21 cellular contexts compared by ENCODE assay signal in the genomic region with DNA sequence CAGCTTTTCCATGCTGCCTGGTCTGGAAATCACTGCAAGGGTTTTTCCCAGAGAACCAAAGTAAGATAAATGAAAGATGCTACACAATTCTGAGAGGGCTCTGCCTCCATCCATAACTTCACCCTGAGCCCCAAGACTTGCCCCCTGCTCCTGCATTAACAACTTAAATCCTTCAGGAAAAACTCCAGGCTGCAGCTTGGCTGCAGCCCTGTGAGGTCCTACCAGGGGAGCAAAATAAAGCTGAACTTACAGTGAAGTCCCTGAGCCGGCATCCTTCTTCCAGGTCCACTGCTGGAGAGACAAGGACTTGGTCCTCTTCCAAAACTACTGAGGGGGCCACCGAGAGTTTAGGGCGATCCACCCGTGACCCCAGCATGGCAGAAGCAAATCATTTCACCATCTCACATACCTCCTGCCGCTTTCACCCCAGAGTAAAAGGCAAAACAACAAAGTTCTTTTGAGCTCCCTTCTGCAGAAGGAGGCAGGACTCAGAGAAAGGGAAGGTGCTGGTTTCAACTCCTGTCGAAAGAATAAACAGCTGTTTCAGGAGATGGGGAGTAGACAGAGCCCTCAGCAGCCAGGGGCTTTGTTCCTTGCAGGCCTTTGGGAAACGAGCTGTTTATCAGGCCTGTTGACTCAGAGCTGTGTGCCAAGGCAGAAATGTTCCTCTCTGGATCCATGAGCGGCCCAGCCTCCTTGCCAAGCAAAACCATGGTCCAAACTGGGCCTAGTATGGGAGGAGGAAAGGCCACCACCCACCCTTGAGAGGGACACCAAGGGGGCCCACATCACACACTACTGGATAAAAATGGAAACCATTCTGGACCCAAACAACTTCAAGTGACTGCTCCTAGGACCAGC. TPM values are rescaled to one million over a fixed set of nuclear protein-coding genes. Genes with fewer than 3 reads are reported as not detected.
DNase-seq lines count a peak whose midpoint lies in the region; ATAC-seq and TF ChIP-seq lines count a peak whose summit lies in the region.
"Had no signal": no experiment of that assay in that cellular context is flagged by ENCODE, and none has a peak within 500 bp of the region (broad histone marks: within the 10 kb centered on the region; RNA-seq: fewer than 3 reads in every experiment).

No MANE protein-coding gene starts in this region.

- no peak overlapping the region for H3K9ac ChIP-seq in rectal smooth muscle tissue (ENCODE audit: low read length)

- H3K36me3 ChIP-seq in HEK293 (ENCODE audit: control insufficient read depth in 2 of 2, insufficient read depth in 1 of 2, low read length in 2 of 2), result no peaks in the 10 kb centered on the region
- H3K36me3 ChIP-seq in right atrium auricular region, result no peaks in the 10 kb centered on the region
- no peaks in the 10 kb centered on the region for H3K36me3 ChIP-seq in rectal smooth muscle tissue (ENCODE audit: control insufficient read depth, insufficient read depth, low read length)

- no peaks in the 10 kb centered on the region for H3K4me1 Mint-ChIP-seq in activated naive CD4-positive, alpha-beta T cell treated with anti-CD3 and anti-CD28 coated beads, Interleukin-2, amount 10 ng/mL, durations not matched to agents 7 days and 5 days
- H3K4me1 Mint-ChIP-seq in natural killer cell treated with Interleukin-12 subunit alpha and Interleukin-12 subunit beta and Interleukin-15 and Interleukin-18, amount 100 ng/mL, for 72 hours (ENCODE audit: low read depth in 2 of 2), result no peaks in the 10 kb centered on the region
- H3K4me1 Mint-ChIP-seq: activated CD8-positive, alpha-beta memory T cell treated with anti-CD3 and anti-CD28 coated beads, Interleukin-2, amount 10 ng/mL, durations not matched to agents 7 days and 5 days had no signal

- H3K27me3 ChIP-seq in right atrium auricular region (no peaks in the 10 kb centered on the region), rectal smooth muscle tissue (ENCODE audit: control insufficient read depth, insufficient read depth, low read length) (no peaks in the 10 kb centered on the region)
- H3K27me3 ChIP-seq: dorsolateral prefrontal cortex had no signal

- H3K9me3 ChIP-seq in HEK293 (ENCODE audit: control insufficient read depth, insufficient read depth, low read depth, low read length), result no peaks in the 10 kb centered on the region
- H3K9me3 ChIP-seq in right atrium auricular region, result no peaks in the 10 kb centered on the region

- H3K36me3 Mint-ChIP-seq in activated naive CD4-positive, alpha-beta T cell treated with anti-CD3 and anti-CD28 coated beads, Interleukin-2, amount 10 ng/mL, durations not matched to agents 7 days and 5 days, result no peaks in the 10 kb centered on the region
- H3K36me3 Mint-ChIP-seq in natural killer cell treated with Interleukin-12 subunit alpha and Interleukin-12 subunit beta and Interleukin-15 and Interleukin-18, amount 100 ng/mL, for 72 hours, result no peaks in the 10 kb centered on the region
- H3K36me3 Mint-ChIP-seq: activated CD8-positive, alpha-beta memory T cell treated with anti-CD3 and anti-CD28 coated beads, Interleukin-2, amount 10 ng/mL, durations not matched to agents 7 days and 5 days had no signal

- H3K9me3 Mint-ChIP-seq in activated naive CD4-positive, alpha-beta T cell treated with anti-CD3 and anti-CD28 coated beads, Interleukin-2, amount 10 ng/mL, durations not matched to agents 7 days and 5 days, result no peaks in the 10 kb centered on the region
- H3K9me3 Mint-ChIP-seq in natural killer cell treated with Interleukin-12 subunit alpha and Interleukin-12 subunit beta and Interleukin-15 and Interleukin-18, amount 100 ng/mL, for 72 hours, result no peaks in the 10 kb centered on the region
- H3K9me3 Mint-ChIP-seq: activated B cell treated with CpG ODN at 0.5 μM for 24 hours had no signal

- CTCF ChIA-PET in HEK293 (lab: Yijun Ruan, JAX), result interaction anchor here (1.2 to 1.7 kb wide), 2 partner anchors 16 to 201 kb away, joined by 3 read pairs; no protein-coding TSS in a partner anchor
- CTCF ChIA-PET in activated naive CD4-positive, alpha-beta T cell treated with anti-CD3 and anti-CD28 coated beads, Interleukin-2, amount 10 ng/mL, durations not matched to agents 7 days and 5 days (lab: Charles Lee), result interaction anchor here (1.0 to 1.3 kb wide), 2 partner anchors 17 to 159 kb away, joined by 3 read pairs; no protein-coding TSS in a partner anchor

- H3K27ac ChIP-seq in HEK293 (ENCODE audit: extremely low read depth, low read depth, low read length) (no peak overlapping the region), right atrium auricular region (peak overlapping the region; percentile 57 to 60), rectal smooth muscle tissue (ENCODE audit: low read depth, low read length) (peak overlapping the region; percentile 62)
- H3K27ac ChIP-seq: RWPE1 had no signal

- DNase-seq in choroid plexus epithelial cell (ENCODE audit: low read depth) (peak; percentile 29), right atrium auricular region (ENCODE audit: low spot score) (no peak), GM13977 (ENCODE audit: low spot score) (no peak)
- no peak for DNase-seq in activated naive CD4-positive, alpha-beta T cell treated with anti-CD3 and anti-CD28 coated beads, Interleukin-2, amount 10 ng/mL, durations not matched to agents 7 days and 5 days
- no peak for DNase-seq in natural killer cell treated with Interleukin-12 subunit alpha and Interleukin-12 subunit beta and Interleukin-15 and Interleukin-18, amount 100 ng/mL, for 72 hours (ENCODE audit: low spot score)
- DNase-seq: activated B cell treated with CpG ODN at 0.5 μM for 24 hours; activated CD8-positive, alpha-beta memory T cell treated with anti-CD3 and anti-CD28 coated beads, Interleukin-2, amount 10 ng/mL, durations not matched to agents 7 days and 5 days; activated effector memory CD4-positive, alpha-beta T cell treated with anti-CD3 and anti-CD28 coated beads, Interleukin-2, amount 50 U/mL, for 16 hours; anterior cingulate cortex; dorsolateral prefrontal cortex; GDM1; GOT3; hypothalamus; KBM-7; NCI-H1417 treated with DMSO at 0.1 percent for 48 hours; NK-92 treated with Interleukin-12 subunit alpha and Interleukin-12 subunit beta, amount 100 ng/mL, for 24 hours had no signal

- no peaks in the 10 kb centered on the region for H3K4me1 ChIP-seq in HEK293 (ENCODE audit: control insufficient read depth, insufficient read depth, low read length)
- H3K4me1 ChIP-seq in right atrium auricular region, result peaks cover 0 to 74% of the 10 kb centered on the region in 2 donors
- H3K4me1 ChIP-seq in rectal smooth muscle tissue (ENCODE audit: control insufficient read depth, insufficient read depth, low read length), result peaks cover 6% of the 10 kb centered on the region

- H3K27ac Mint-ChIP-seq in activated naive CD4-positive, alpha-beta T cell treated with anti-CD3 and anti-CD28 coated beads, Interleukin-2, amount 10 ng/mL, durations not matched to agents 7 days and 5 days, result no peak overlapping the region
- no peak overlapping the region for H3K27ac Mint-ChIP-seq in natural killer cell treated with Interleukin-12 subunit alpha and Interleukin-12 subunit beta and Interleukin-15 and Interleukin-18, amount 100 ng/mL, for 72 hours
- H3K27ac Mint-ChIP-seq: activated B cell treated with CpG ODN at 0.5 μM for 24 hours; activated CD8-positive, alpha-beta memory T cell treated with anti-CD3 and anti-CD28 coated beads, Interleukin-2, amount 10 ng/mL, durations not matched to agents 7 days and 5 days had no signal

- in situ Hi-C loops in GM13977 (cut with MboI; ENCODE audit: low pct_unique_long_range_greater_than_20kb, low sequenced_read_pairs, unreplicated experiment), result no loop called here

- TF ChIP-seq CTCF in HEK293 (tag by site-specific recombination; IDR thresholded peaks at IDR 0.05) (no peak), choroid plexus epithelial cell (conservative IDR thresholded peaks at IDR 0.05; ENCODE audit: low read depth, low read length) (no peak), right atrium auricular region (IDR thresholded peaks at IDR 0.05) (no peak), GM13977 (IDR thresholded peaks at IDR 0.05; ENCODE audit: extremely low read depth, insufficient read depth, missing control alignments) (no peak)

- H3K4me3 ChIP-seq in HEK293 (ENCODE audit: low read depth, low read length) (no peak overlapping the region), choroid plexus epithelial cell (ENCODE audit: low read depth, low read length) (no peak overlapping the region), right atrium auricular region (no peak overlapping the region), rectal smooth muscle tissue (ENCODE audit: low read length) (no peak overlapping the region)

- H3K27me3 Mint-ChIP-seq in activated naive CD4-positive, alpha-beta T cell treated with anti-CD3 and anti-CD28 coated beads, Interleukin-2, amount 10 ng/mL, durations not matched to agents 7 days and 5 days, result peaks cover 27% of the 10 kb centered on the region
- peaks cover 0 to 4% of the 10 kb centered on the region in 2 donors for H3K27me3 Mint-ChIP-seq in natural killer cell treated with Interleukin-12 subunit alpha and Interleukin-12 subunit beta and Interleukin-15 and Interleukin-18, amount 100 ng/mL, for 72 hours

- no peak overlapping the region for H3K4me3 Mint-ChIP-seq in activated naive CD4-positive, alpha-beta T cell treated with anti-CD3 and anti-CD28 coated beads, Interleukin-2, amount 10 ng/mL, durations not matched to agents 7 days and 5 days
- H3K4me3 Mint-ChIP-seq in natural killer cell treated with Interleukin-12 subunit alpha and Interleukin-12 subunit beta and Interleukin-15 and Interleukin-18, amount 100 ng/mL, for 72 hours, result no peak overlapping the region
- H3K4me3 Mint-ChIP-seq: activated B cell treated with CpG ODN at 0.5 μM for 24 hours; activated CD8-positive, alpha-beta memory T cell treated with anti-CD3 and anti-CD28 coated beads, Interleukin-2, amount 10 ng/mL, durations not matched to agents 7 days and 5 days had no signal

- POLR2A ChIA-PET in HEK293 (lab: Yijun Ruan, JAX), result interaction anchor here (1.1 kb wide), 1 partner anchor 21 kb away, joined by 3 read pairs; the partner anchor contains the start of gene GGTA1

- ATAC-seq in natural killer cell treated with Interleukin-12 subunit alpha and Interleukin-12 subunit beta and Interleukin-15 and Interleukin-18, amount 100 ng/mL, for 72 hours, result no peak
- no peak for ATAC-seq in GM18519 (IDR thresholded peaks at IDR 0.05; ENCODE audit: low FRiP score, unreplicated experiment)
- ATAC-seq: activated CD8-positive, alpha-beta memory T cell treated with anti-CD3 and anti-CD28 coated beads, Interleukin-2, amount 10 ng/mL, durations not matched to agents 7 days and 5 days had no signal

TF ChIP-seq in HEK293, 187 proteins besides CTCF, POLR2A, EP300 and RAD21:
- 0 out of 2 replicates have a peak, but pooled peaks have one; percentile 9 for TF ChIP-seq GLIS1 (tag by site-specific recombination; IDR thresholded peaks at IDR 0.05)
- no peak for TF ChIP-seq ZNF155 (tag by site-specific recombination; IDR thresholded peaks at IDR 0.05)
TF ChIP-seq in HEK293: peak in this region for 1.

RNA-seq across cellular contexts. Expression of gene GGTA1, which starts 20.6 kb away (rescaled TPM):
- total RNA-seq in right atrium auricular region, result 10 to 100 TPM; 11.6 to 15.2 TPM
- not detected for total RNA-seq in natural killer cell treated with Interleukin-12 subunit alpha and Interleukin-12 subunit beta and Interleukin-15 and Interleukin-18, amount 100 ng/mL, for 72 hours
- total RNA-seq: activated B cell treated with CpG ODN at 0.5 μM for 24 hours; T-helper 1 cell treated with Interleukin-12 subunit alpha and Interleukin-12 subunit beta and Interleukin-4 antibody, amounts not matched to agents 30 ng/mL and 1 ng/mL, for 36 hours had no signal

Comparison
In these comparisons a context has a peak if more than half of its experiments do, and no peak if none do; other contexts are left out.
1. RNA of gene GGTA1, which starts 20.6 kb away (total RNA-seq): 11.6 to 15.2 TPM in right atrium auricular region; not detected in natural killer cell treated with Interleukin-12 subunit alpha and Interleukin-12 subunit beta and Interleukin-15 and Interleukin-18, amount 100 ng/mL, for 72 hours; every median in the first group is over 10 times any median in the second.